14 cellular contexts compared by ENCODE assay signal in genomic region chr7:30921951-30922401, GRCh38. TPM values are rescaled to one million over a fixed set of nuclear protein-coding genes. Genes with fewer than 3 reads are reported as not detected.
A peak's percentile ranks its signal among the peaks of the same experiment; 100 is the strongest.
DNase-seq lines count a peak whose midpoint lies in the region; TF ChIP-seq lines count a peak whose summit lies in the region.
"Had no signal": no experiment of that assay in that cellular context is flagged by ENCODE, and none has a peak within 500 bp of the region (broad histone marks: within the 10 kb centered on the region; RNA-seq: fewer than 3 reads in every experiment).

No MANE protein-coding gene starts in this region.

- H3K4me1 ChIP-seq in cardiac muscle cell (ENCODE audit: low read depth) = peaks cover 65% of the 10 kb centered on the region
- peaks cover 9% of the 10 kb centered on the region for H3K4me1 ChIP-seq in neural progenitor cell
- H3K4me1 ChIP-seq: breast epithelium had no signal

- CTCF ChIA-PET in activated naive CD4-positive, alpha-beta T cell treated with anti-CD3 and anti-CD28 coated beads for 36 hours (lab: Charles Lee) = interaction anchor here (2.4 kb wide), 1 partner anchor 17 kb away, joined by 6 read pairs; no protein-coding TSS in a partner anchor

- H2AFZ ChIP-seq in neural progenitor cell (replicated peaks) = no peak overlapping the region

- H3K9ac ChIP-seq in neural progenitor cell = no peak overlapping the region

- peak overlapping the region; percentile 85 for H3K27ac ChIP-seq in cardiac muscle cell
- no peak overlapping the region for H3K27ac ChIP-seq in neural progenitor cell

- TF ChIP-seq CTCF in cardiac muscle cell (IDR thresholded peaks at IDR 0.05; ENCODE audit: low read depth, low read length) (no peak), neural progenitor cell (IDR thresholded peaks at IDR 0.05) (no peak), foreskin fibroblast (IDR thresholded peaks at IDR 0.05; ENCODE audit: low read depth, low read length) (no peak)

- no peak overlapping the region for H3K4me2 ChIP-seq in neural progenitor cell

- H3K9me3 ChIP-seq in cardiac muscle cell (ENCODE audit: low read depth) = no peaks in the 10 kb centered on the region
- H3K9me3 ChIP-seq in neural progenitor cell (ENCODE audit: low read depth) = no peaks in the 10 kb centered on the region

- H3K4me3 ChIP-seq in cardiac muscle cell (no peak overlapping the region), neural progenitor cell (no peak overlapping the region), foreskin fibroblast (ENCODE audit: low read depth in 1 of 2, low read length in 2 of 2) (no peak overlapping the region)
- H3K4me3 ChIP-seq: breast epithelium had no signal

- no peak overlapping the region for H3K4me3 Mint-ChIP-seq in activated naive CD4-positive, alpha-beta T cell treated with anti-CD3 and anti-CD28 coated beads for 36 hours
- no peak overlapping the region for H3K4me3 Mint-ChIP-seq in neural progenitor cell
- no peak overlapping the region for H3K4me3 Mint-ChIP-seq in activated T-helper 1 cell treated with anti-CD3 and anti-CD28 coated beads, Interleukin-12 subunit alpha, Interleukin-12 subunit beta, Interleukin-2, Interleukin-4 antibody, amounts not matched to agents 30 ng/mL and 10 ng/mL and 1 ng/mL, durations not matched to agents 14 hours and 24 hours and 36 hours

- H3K79me2 ChIP-seq in neural progenitor cell (ENCODE audit: low read depth) = no peaks in the 10 kb centered on the region

- H3K36me3 Mint-ChIP-seq in activated naive CD4-positive, alpha-beta T cell treated with anti-CD3 and anti-CD28 coated beads for 36 hours (ENCODE audit: low read depth) = no peaks in the 10 kb centered on the region
- H3K36me3 Mint-ChIP-seq in neural progenitor cell = no peaks in the 10 kb centered on the region
- H3K36me3 Mint-ChIP-seq in activated T-helper 1 cell treated with anti-CD3 and anti-CD28 coated beads, Interleukin-12 subunit alpha, Interleukin-12 subunit beta, Interleukin-2, Interleukin-4 antibody, amounts not matched to agents 30 ng/mL and 10 ng/mL and 1 ng/mL, durations not matched to agents 14 hours and 24 hours and 36 hours (ENCODE audit: low read depth) = no peaks in the 10 kb centered on the region

- H3K27me3 ChIP-seq in cardiac muscle cell (no peaks in the 10 kb centered on the region), neural progenitor cell (no peaks in the 10 kb centered on the region)
- H3K27me3 ChIP-seq: breast epithelium had no signal

- DNase-seq in activated naive CD4-positive, alpha-beta T cell treated with anti-CD3 and anti-CD28 coated beads for 36 hours = peak; percentile 1
- DNase-seq in activated naive CD4-positive, alpha-beta T cell treated with Interleukin-2 at 50 U/mL for 16 hours = no peak
- DNase-seq in cardiac muscle cell (ENCODE audit: low read depth in 1 of 2, low spot score in 1 of 2) (no peak), neural progenitor cell (ENCODE audit: low spot score) (no peak), ureter (ENCODE audit: low spot score) (peak; percentile 38), foreskin fibroblast (no peak), HT-29 (ENCODE audit: low spot score) (no peak)
- no peak for DNase-seq in activated T-helper 1 cell treated with anti-CD3 and anti-CD28 coated beads, Interleukin-12 subunit alpha, Interleukin-12 subunit beta, Interleukin-2, Interleukin-4 antibody, amounts not matched to agents 30 ng/mL and 10 ng/mL and 1 ng/mL, durations not matched to agents 14 hours and 24 hours and 36 hours (ENCODE audit: low spot score)
- DNase-seq: HCEC 1CT, NCI-H1105 treated with DMSO at 0.1 percent for 48 hours, NCI-H510A treated with DMSO at 0.1 percent for 48 hours, RPMI8226 had no signal

- H3F3A ChIP-seq in neural progenitor cell (ENCODE audit: low read depth) = no peaks in the 10 kb centered on the region

- H3K9me3 Mint-ChIP-seq in activated naive CD4-positive, alpha-beta T cell treated with anti-CD3 and anti-CD28 coated beads for 36 hours = peaks cover 1% of the 10 kb centered on the region
- peaks cover 6% of the 10 kb centered on the region for H3K9me3 Mint-ChIP-seq in neural progenitor cell
- no peaks in the 10 kb centered on the region for H3K9me3 Mint-ChIP-seq in activated T-helper 1 cell treated with anti-CD3 and anti-CD28 coated beads, Interleukin-12 subunit alpha, Interleukin-12 subunit beta, Interleukin-2, Interleukin-4 antibody, amounts not matched to agents 30 ng/mL and 10 ng/mL and 1 ng/mL, durations not matched to agents 14 hours and 24 hours and 36 hours

- H3K27ac Mint-ChIP-seq in activated naive CD4-positive, alpha-beta T cell treated with anti-CD3 and anti-CD28 coated beads for 36 hours = no peak overlapping the region
- peak overlapping the region; percentile 25 for H3K27ac Mint-ChIP-seq in neural progenitor cell
- H3K27ac Mint-ChIP-seq in activated T-helper 1 cell treated with anti-CD3 and anti-CD28 coated beads, Interleukin-12 subunit alpha, Interleukin-12 subunit beta, Interleukin-2, Interleukin-4 antibody, amounts not matched to agents 30 ng/mL and 10 ng/mL and 1 ng/mL, durations not matched to agents 14 hours and 24 hours and 36 hours = no peak overlapping the region

- no peaks in the 10 kb centered on the region for H3K4me1 Mint-ChIP-seq in activated naive CD4-positive, alpha-beta T cell treated with anti-CD3 and anti-CD28 coated beads for 36 hours (ENCODE audit: low read depth)
- peaks cover 7% of the 10 kb centered on the region for H3K4me1 Mint-ChIP-seq in neural progenitor cell
- no peaks in the 10 kb centered on the region for H3K4me1 Mint-ChIP-seq in activated T-helper 1 cell treated with anti-CD3 and anti-CD28 coated beads, Interleukin-12 subunit alpha, Interleukin-12 subunit beta, Interleukin-2, Interleukin-4 antibody, amounts not matched to agents 30 ng/mL and 10 ng/mL and 1 ng/mL, durations not matched to agents 14 hours and 24 hours and 36 hours (ENCODE audit: low read depth)

- no peaks in the 10 kb centered on the region for H3K36me3 ChIP-seq in cardiac muscle cell
- H3K36me3 ChIP-seq in neural progenitor cell = no peaks in the 10 kb centered on the region
- H3K36me3 ChIP-seq: breast epithelium had no signal

- intact Hi-C loops in activated naive CD4-positive, alpha-beta T cell treated with anti-CD3 and anti-CD28 coated beads for 36 hours (cut with micrococcal nuclease) = no loop called here
- intact Hi-C loops in activated T-helper 1 cell treated with anti-CD3 and anti-CD28 coated beads, Interleukin-12 subunit alpha, Interleukin-12 subunit beta, Interleukin-2, Interleukin-4 antibody, amounts not matched to agents 30 ng/mL and 10 ng/mL and 1 ng/mL, durations not matched to agents 14 hours and 24 hours and 36 hours (cut with micrococcal nuclease) = no loop called here

- H3K27me3 Mint-ChIP-seq in activated naive CD4-positive, alpha-beta T cell treated with anti-CD3 and anti-CD28 coated beads for 36 hours (ENCODE audit: low read depth) = no peaks in the 10 kb centered on the region
- H3K27me3 Mint-ChIP-seq in neural progenitor cell (ENCODE audit: insufficient read depth, low read depth) = peaks cover 8% of the 10 kb centered on the region
- H3K27me3 Mint-ChIP-seq in activated T-helper 1 cell treated with anti-CD3 and anti-CD28 coated beads, Interleukin-12 subunit alpha, Interleukin-12 subunit beta, Interleukin-2, Interleukin-4 antibody, amounts not matched to agents 30 ng/mL and 10 ng/mL and 1 ng/mL, durations not matched to agents 14 hours and 24 hours and 36 hours (ENCODE audit: insufficient read depth) = peaks cover 1% of the 10 kb centered on the region

- H4K20me1 ChIP-seq in neural progenitor cell (ENCODE audit: low read depth) = no peaks in the 10 kb centered on the region

RNA-seq across cellular contexts. Expression of gene AQP1, which starts 10.3 kb away (rescaled TPM):
- total RNA-seq in activated naive CD4-positive, alpha-beta T cell treated with anti-CD3 and anti-CD28 coated beads for 36 hours = under 1 TPM; 0.25 to 0.48 TPM
- total RNA-seq in cardiac muscle cell (35.6 and 63.9 TPM in 2 replicates), neural progenitor cell (ENCODE audit: low replicate concordance) (0.87 TPM in 1 of 2 replicates, not detected in the other), ureter (373 TPM)
- polyA plus RNA-seq in cardiac muscle cell = 33.3 and 51.1 TPM in 2 replicates
- total RNA-seq in activated T-helper 1 cell treated with anti-CD3 and anti-CD28 coated beads, Interleukin-12 subunit alpha, Interleukin-12 subunit beta, Interleukin-2, Interleukin-4 antibody, amounts not matched to agents 30 ng/mL and 10 ng/mL and 1 ng/mL, durations not matched to agents 14 hours and 24 hours and 36 hours = 0.12 and 0.13 TPM in 2 replicates
- total RNA-seq in HT-29 (2014; rRNA removed; shearing (Covaris generic)) = 8.2 and 9.8 TPM in 2 replicates

RNA-seq across cellular contexts. Expression of gene GHRHR, which starts 41.8 kb away (rescaled TPM):
- total RNA-seq in activated naive CD4-positive, alpha-beta T cell treated with anti-CD3 and anti-CD28 coated beads for 36 hours = not detected
- total RNA-seq in cardiac muscle cell = not detected in 2 replicates
- not detected in 2 replicates for polyA plus RNA-seq in cardiac muscle cell
- total RNA-seq in neural progenitor cell (ENCODE audit: low replicate concordance) = not detected in 2 replicates
- not detected for total RNA-seq in ureter
- total RNA-seq in activated T-helper 1 cell treated with anti-CD3 and anti-CD28 coated beads, Interleukin-12 subunit alpha, Interleukin-12 subunit beta, Interleukin-2, Interleukin-4 antibody, amounts not matched to agents 30 ng/mL and 10 ng/mL and 1 ng/mL, durations not matched to agents 14 hours and 24 hours and 36 hours = not detected in 2 replicates
- total RNA-seq in HT-29 (2014; rRNA removed; shearing (Covaris generic)) = not detected in 2 replicates
- total RNA-seq: breast epithelium, myocyte had no signal

Comparison
In these comparisons a context has a peak if more than half of its experiments do, and no peak if none do; other contexts are left out.
1. DNase-seq: peak in activated naive CD4-positive, alpha-beta T cell treated with anti-CD3 and anti-CD28 coated beads for 36 hours (single experiment) and ureter (single experiment); none in activated naive CD4-positive, alpha-beta T cell treated with Interleukin-2 at 50 U/mL for 16 hours (single experiment), cardiac muscle cell (0 of 2), neural progenitor cell (single experiment), foreskin fibroblast (0 of 2), activated T-helper 1 cell treated with anti-CD3 and anti-CD28 coated beads, Interleukin-12 subunit alpha, Interleukin-12 subunit beta, Interleukin-2, Interleukin-4 antibody, amounts not matched to agents 30 ng/mL and 10 ng/mL and 1 ng/mL, durations not matched to agents 14 hours and 24 hours and 36 hours (single experiment) and HT-29 (single experiment).